9 cellular contexts compared by ENCODE assay signal in the genomic region with DNA sequence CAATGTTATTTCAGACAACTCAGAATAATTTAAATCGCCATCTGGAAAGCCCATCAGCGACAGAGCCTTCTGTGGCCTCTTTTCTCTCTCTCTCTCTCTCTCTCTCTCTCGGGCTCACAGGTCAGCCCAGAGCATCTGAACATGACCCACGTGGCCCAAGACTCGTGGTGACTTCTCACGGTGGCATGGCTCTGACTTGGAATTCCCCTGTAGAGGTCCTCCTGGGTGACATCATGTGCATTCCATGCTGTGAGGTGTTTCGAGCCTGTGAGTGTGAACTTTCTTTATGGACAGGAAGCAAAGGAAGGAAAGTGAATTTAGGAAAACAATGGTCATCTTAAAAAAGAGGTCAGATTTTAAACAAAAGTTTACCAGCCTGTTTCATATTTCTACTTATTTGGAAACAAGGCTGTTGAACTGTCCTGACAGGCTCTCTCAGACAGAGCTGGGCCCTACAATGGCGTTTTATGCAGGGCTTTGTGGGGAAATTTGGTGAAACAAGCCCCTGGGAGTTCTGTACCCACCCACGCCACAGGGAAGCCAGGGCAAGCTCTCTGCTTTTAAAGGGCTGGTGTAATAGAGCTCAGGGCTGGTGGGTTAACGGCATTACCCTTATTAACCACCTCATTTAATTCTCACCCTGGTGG.
A peak's percentile ranks its signal among the peaks of the same experiment; 100 is the strongest.
DNase-seq lines count a peak whose midpoint lies in the region; ATAC-seq and TF ChIP-seq lines count a peak whose summit lies in the region.
"Had no signal": no experiment of that assay in that cellular context is flagged by ENCODE, and none has a peak within 500 bp of the region (broad histone marks: within the 10 kb centered on the region; RNA-seq: fewer than 3 reads in every experiment).

No MANE protein-coding gene starts in this region.

- no peak for TF ChIP-seq POLR2A in esophagus muscularis mucosa (IDR thresholded peaks at IDR 0.05; ENCODE audit: low read depth)

- no peak overlapping the region for H2AFZ ChIP-seq in GM23338

- H3K27ac Mint-ChIP-seq in GM23338 (no peak overlapping the region), progenitor cell of endocrine pancreas (no peak overlapping the region)
- H3K27ac Mint-ChIP-seq: activated naive CD4-positive, alpha-beta T cell treated with anti-CD3 and anti-CD28 coated beads for 36 hours had no signal

- H3K27me3 Mint-ChIP-seq in GM23338 (ENCODE audit: insufficient read depth, low read depth, poor library complexity) (peaks cover 3% of the 10 kb centered on the region), progenitor cell of endocrine pancreas (peaks cover 11% of the 10 kb centered on the region)

- H3K4me1 Mint-ChIP-seq in GM23338 (no peaks in the 10 kb centered on the region; the same call in 2 of the 3 replicates), progenitor cell of endocrine pancreas (ENCODE audit: low read depth) (peaks cover 6% of the 10 kb centered on the region)

- no peaks in the 10 kb centered on the region for H3K36me3 ChIP-seq in BLaER1 treated with 17β-estradiol and CSF1 and Interleukin-3, amounts not matched to agents 10 nM and 100 nM
- H3K36me3 ChIP-seq in esophagus muscularis mucosa, result no peaks in the 10 kb centered on the region
- no peaks in the 10 kb centered on the region for H3K36me3 ChIP-seq in GM23338 (ENCODE audit: insufficient read depth)

- ATAC-seq in GM21360 (IDR thresholded peaks at IDR 0.05; ENCODE audit: unreplicated experiment) (peak; percentile 42), HG03469 (IDR thresholded peaks at IDR 0.05; ENCODE audit: unreplicated experiment) (peak; percentile 25), GM23338 (no peak)

- H3K9me2 ChIP-seq in GM23338 (ENCODE audit: insufficient read depth), result 0 out of 2 replicates have a peak, but pooled peaks cover 4% of the 10 kb centered on the region

- H3K36me3 Mint-ChIP-seq in GM23338 (ENCODE audit: low read depth) (no peaks in the 10 kb centered on the region; the same call in 2 of the 3 replicates), progenitor cell of endocrine pancreas (ENCODE audit: insufficient read depth) (no peaks in the 10 kb centered on the region)

- TF ChIP-seq EP300 in esophagus muscularis mucosa (IDR thresholded peaks at IDR 0.05), result no peak

- intact Hi-C loops in esophagus muscularis mucosa (cut with DNase I), result no loop called here

- no peaks in the 10 kb centered on the region for H3K79me2 ChIP-seq in GM23338 (replicated peaks; ENCODE audit: insufficient read depth)

- peaks cover 23 to 58% (median 34%) of the 10 kb centered on the region in 10 experiments for H3K4me1 ChIP-seq in BLaER1 treated with 17β-estradiol and CSF1 and Interleukin-3, amounts not matched to agents 10 nM and 100 nM
- H3K4me1 ChIP-seq in esophagus muscularis mucosa, result peaks cover 0 to 22% (median 16%) of the 10 kb centered on the region in 4 donors
- H3K4me1 ChIP-seq in GM23338 (ENCODE audit: insufficient read depth), result no peaks in the 10 kb centered on the region

- DNase-seq in esophagus muscularis mucosa (ENCODE audit: extremely low spot score) (peak; percentile 75), GM23338 (ENCODE audit: low spot score) (no peak), progenitor cell of endocrine pancreas (ENCODE audit: low spot score, unreplicated experiment) (no peak), NCI-H2171 treated with DMSO at 0.1 percent for 48 hours (lab: John Stamatoyannopoulos, UW) (no peak), NCI-H446 (lab: John Stamatoyannopoulos, UW) (no peak)
- DNase-seq: activated naive CD4-positive, alpha-beta T cell treated with anti-CD3 and anti-CD28 coated beads for 36 hours had no signal

- 0 out of 22 replicates have a peak, but pooled peaks cover 0 to 3% (median 0%) of the 10 kb centered on the region in 11 experiments for H3K9me3 ChIP-seq in BLaER1 treated with 17β-estradiol and CSF1 and Interleukin-3, amounts not matched to agents 10 nM and 100 nM (replicated peaks in 1 of 11)
- no peaks in the 10 kb centered on the region for H3K9me3 ChIP-seq in esophagus muscularis mucosa

- no peak overlapping the region for H3K4me3 Mint-ChIP-seq in GM23338
- no peak overlapping the region for H3K4me3 Mint-ChIP-seq in progenitor cell of endocrine pancreas (ENCODE audit: low read depth)
- H3K4me3 Mint-ChIP-seq: activated naive CD4-positive, alpha-beta T cell treated with anti-CD3 and anti-CD28 coated beads for 36 hours had no signal

- H3K27ac ChIP-seq in BLaER1 treated with 17β-estradiol and CSF1 and Interleukin-3, amounts not matched to agents 10 nM and 100 nM, result no peak overlapping the region
- H3K27ac ChIP-seq in esophagus muscularis mucosa (replicated peaks in 1 of 4), result peak overlapping the region in 2 of 4 donors; percentile 44 to 47
- no peak overlapping the region for H3K27ac ChIP-seq in GM23338 (ENCODE audit: low read depth)

- 70% methylated on average over 10 of the region's 10 CpGs for WGBS in esophagus muscularis mucosa

- TF ChIP-seq CTCF in esophagus muscularis mucosa (IDR thresholded peaks at IDR 0.05) (no peak), GM23338 (conservative IDR thresholded peaks at IDR 0.05; ENCODE audit: low read depth in 2 of 2) (no peak), progenitor cell of endocrine pancreas (IDR thresholded peaks at IDR 0.05; ENCODE audit: unreplicated experiment) (no peak)

- H3K9me3 Mint-ChIP-seq in GM23338 (no peaks in the 10 kb centered on the region; the same call in 2 of the 3 replicates), progenitor cell of endocrine pancreas (ENCODE audit: low read depth) (no peaks in the 10 kb centered on the region)
- H3K9me3 Mint-ChIP-seq: activated naive CD4-positive, alpha-beta T cell treated with anti-CD3 and anti-CD28 coated beads for 36 hours had no signal

- H3K27me3 ChIP-seq in BLaER1 treated with 17β-estradiol and CSF1 and Interleukin-3, amounts not matched to agents 10 nM and 100 nM, result no peaks in the 10 kb centered on the region
- H3K27me3 ChIP-seq in esophagus muscularis mucosa (no peaks in the 10 kb centered on the region), GM23338 (ENCODE audit: insufficient read depth) (no peaks in the 10 kb centered on the region)

- H3K4me3 ChIP-seq in BLaER1 treated with 17β-estradiol and CSF1 and Interleukin-3, amounts not matched to agents 10 nM and 100 nM, result no peak overlapping the region
- H3K4me3 ChIP-seq in esophagus muscularis mucosa, result no peak overlapping the region
- H3K4me3 ChIP-seq in GM23338, result no peak overlapping the region

- no peaks in the 10 kb centered on the region for H4K20me1 ChIP-seq in BLaER1 treated with 17β-estradiol and CSF1 and Interleukin-3, amounts not matched to agents 10 nM and 100 nM
- no peaks in the 10 kb centered on the region for H4K20me1 ChIP-seq in GM23338 (replicated peaks; ENCODE audit: insufficient read depth)

- H3K4me2 ChIP-seq in BLaER1 treated with 17β-estradiol and CSF1 and Interleukin-3, amounts not matched to agents 10 nM and 100 nM, result peak overlapping the region in 6 of 11 experiments; percentile 4 to 78 (median 65); a peak in 6 of 22 replicates
- H3K4me2 ChIP-seq in GM23338, result no peak overlapping the region

- H3K9ac ChIP-seq in BLaER1 treated with 17β-estradiol and CSF1 and Interleukin-3, amounts not matched to agents 10 nM and 100 nM, result no peak overlapping the region

- H3F3A ChIP-seq in GM23338 (replicated peaks; ENCODE audit: low read depth), result no peaks in the 10 kb centered on the region

TF ChIP-seq in GM23338, 12 proteins besides CTCF, POLR2A, EP300 and RAD21:
- TF ChIP-seq NANOG (IDR thresholded peaks at IDR 0.05; ENCODE audit: borderline replicate concordance), result no peak
- no peak for TF ChIP-seq STAT1 (IDR thresholded peaks at IDR 0.05; ENCODE audit: unreplicated experiment)
- no peak for TF ChIP-seq ZNF331 (CRISPR knock-in tag; IDR thresholded peaks at IDR 0.05; ENCODE audit: low read depth)
- TF ChIP-seq EZH2 (IDR thresholded peaks at IDR 0.05; ENCODE audit: low read depth, unreplicated experiment), result no peak
- TF ChIP-seq CREB1 (CRISPR knock-in tag; IDR thresholded peaks at IDR 0.05; ENCODE audit: low read depth), result no peak
- no peak for TF ChIP-seq EZH2phosphoT487 (IDR thresholded peaks at IDR 0.05; ENCODE audit: unreplicated experiment)
